ENCODE assay signal across 9 cellular contexts in the genomic region with DNA sequence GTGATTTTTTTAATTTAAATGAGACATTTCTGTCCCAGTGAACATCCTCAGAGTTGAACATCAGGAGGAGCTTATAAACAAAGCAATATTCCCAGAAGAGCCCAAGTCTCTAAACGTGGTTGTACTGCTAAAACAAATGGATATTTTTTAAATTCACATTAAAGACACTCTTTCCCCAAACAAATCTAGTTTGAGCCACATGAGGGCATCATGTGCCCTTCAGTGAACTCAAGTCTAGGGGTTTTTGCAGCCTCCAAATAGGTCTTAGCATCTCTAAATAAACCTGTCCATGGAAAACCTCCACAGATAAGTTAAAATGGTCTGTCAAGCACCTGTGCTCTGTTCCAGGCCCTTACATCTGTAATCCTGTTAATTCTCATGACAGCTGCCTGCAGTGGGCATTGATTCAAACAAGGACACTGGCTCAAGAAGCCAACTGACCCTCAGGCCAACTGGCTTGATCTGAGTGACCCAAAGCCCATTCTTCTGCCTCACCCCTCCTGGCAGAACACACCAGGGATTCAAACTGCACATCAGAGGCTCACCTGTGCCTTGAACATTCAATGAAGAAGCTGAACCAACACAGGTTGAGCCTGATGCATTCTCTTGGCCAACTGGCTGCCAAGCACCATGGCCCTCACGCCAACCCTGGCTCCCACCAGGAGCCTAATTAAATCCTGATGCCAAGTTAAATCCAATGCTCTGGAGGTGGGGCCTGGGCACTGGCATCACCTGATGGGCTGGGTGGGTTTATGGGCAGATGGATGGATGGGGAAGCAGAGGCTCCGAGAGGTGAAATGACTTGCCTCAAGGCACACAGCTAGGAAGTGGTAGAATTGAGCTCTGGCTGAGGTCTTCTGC. TPM values are rescaled to one million over a fixed set of nuclear protein-coding genes. Genes with fewer than 3 reads are reported as not detected.
A peak's percentile ranks its signal among the peaks of the same experiment; 100 is the strongest.
DNase-seq lines count a peak whose midpoint lies in the region; ATAC-seq and TF ChIP-seq lines count a peak whose summit lies in the region.
"Had no signal": no experiment of that assay in that cellular context is flagged by ENCODE, and none has a peak within 500 bp of the region (broad histone marks: within the 10 kb centered on the region; RNA-seq: fewer than 3 reads in every experiment).

No MANE protein-coding gene starts in this region.

- peaks cover 41% of the 10 kb centered on the region for H3K36me3 Mint-ChIP-seq in MCF 10A (ENCODE audit: insufficient read depth, unreplicated experiment)

- H3K36me3 ChIP-seq in breast epithelium, result no peaks in the 10 kb centered on the region
- H3K36me3 ChIP-seq in tibial nerve, result peaks cover 0 to 44% (median 13%) of the 10 kb centered on the region in 3 donors
- peaks cover 0 to 44% (median 21%) of the 10 kb centered on the region in 3 donors for H3K36me3 ChIP-seq in esophagus squamous epithelium

- CTCF ChIA-PET in MCF 10A (lab: Yijun Ruan, JAX), result interaction anchor here (0.6 to 14.4 kb wide), 7 partner anchors 9 to 1225 kb away, joined by 3 to 274 read pairs (median 3); no protein-coding TSS in a partner anchor

- H3K4me3 Mint-ChIP-seq in MCF 10A (ENCODE audit: unreplicated experiment), result no peak overlapping the region
- H3K4me3 Mint-ChIP-seq: dendritic cell treated with granulocyte-macrophage colony-stimulating factor and Interleukin-4, amounts not matched to agents 40 ng/mL and 50 ng/mL, for 4 days had no signal

- TF ChIP-seq EP300 in tibial nerve (IDR thresholded peaks at IDR 0.05), result peak in 1 of 2 donors; percentile 8

- WGBS in tibial nerve, 2 donors, result 50 to 62% methylated on average over 3 of the region's 3 CpGs
- 45 to 67% methylated on average over 1 to 3 of the region's 3 CpGs for WGBS in esophagus squamous epithelium, 2 donors

- peak; percentile 17 for TF ChIP-seq CTCF in MCF 10A (IDR thresholded peaks at IDR 0.05; ENCODE audit: unreplicated experiment)
- TF ChIP-seq CTCF in breast epithelium (IDR thresholded peaks at IDR 0.05), result peak in 1 of 3 donors; percentile 49
- TF ChIP-seq CTCF in fibroblast of mammary gland (conservative IDR thresholded peaks at IDR 0.05; ENCODE audit: control insufficient read depth, insufficient read depth, low read depth, low read length), result peak; percentile 60
- peak; percentile 9 to 59 (median 29) for TF ChIP-seq CTCF in tibial nerve (IDR thresholded peaks at IDR 0.05)
- TF ChIP-seq CTCF in esophagus squamous epithelium (IDR thresholded peaks at IDR 0.05), result no peak

- TF ChIP-seq POLR2A in breast epithelium (IDR thresholded peaks at IDR 0.05) (no peak), tibial nerve (IDR thresholded peaks at IDR 0.05) (no peak), esophagus squamous epithelium (IDR thresholded peaks at IDR 0.05) (no peak)

- DNase-seq in MCF 10A (ENCODE audit: unreplicated experiment), result peak; percentile 33
- no peak for DNase-seq in breast epithelium (ENCODE audit: low spot score in 2 of 2)
- DNase-seq in RPMI7951 (ENCODE audit: low read depth), result peak; percentile 66
- peak; percentile 79 for DNase-seq in fibroblast of mammary gland (ENCODE audit: low read depth)
- DNase-seq in tibial nerve (ENCODE audit: low spot score in 2 of 2), result no peak
- DNase-seq in esophagus squamous epithelium (lab: John Stamatoyannopoulos, UW), result no peak

- H3K4me3 ChIP-seq in breast epithelium (no peak overlapping the region), fibroblast of mammary gland (ENCODE audit: control insufficient read depth, low read depth, low read length) (no peak overlapping the region), tibial nerve (no peak overlapping the region), esophagus squamous epithelium (no peak overlapping the region)

- H3K4me1 ChIP-seq in breast epithelium (no peaks in the 10 kb centered on the region), tibial nerve (peaks cover 0 to 26% (median 4%) of the 10 kb centered on the region in 4 donors), esophagus squamous epithelium (peaks cover 1 to 21% (median 3%) of the 10 kb centered on the region in 3 donors)

- no peak overlapping the region for H3K27ac Mint-ChIP-seq in MCF 10A (ENCODE audit: low read depth, unreplicated experiment)
- H3K27ac Mint-ChIP-seq: dendritic cell treated with granulocyte-macrophage colony-stimulating factor and Interleukin-4, amounts not matched to agents 40 ng/mL and 50 ng/mL, for 4 days had no signal

- peaks cover 4% of the 10 kb centered on the region for H3K4me1 Mint-ChIP-seq in MCF 10A (ENCODE audit: insufficient read depth, unreplicated experiment)

- H3K27ac ChIP-seq in breast epithelium (no peak overlapping the region), tibial nerve (peak overlapping the region in 2 of 4 donors; percentile 19), esophagus squamous epithelium (no peak overlapping the region)

- ATAC-seq in HG03196 (IDR thresholded peaks at IDR 0.05; ENCODE audit: unreplicated experiment) (no peak), HG03280 (IDR thresholded peaks at IDR 0.05; ENCODE audit: unreplicated experiment) (no peak)

- POLR2A ChIA-PET in MCF 10A (lab: Yijun Ruan, JAX), result interaction anchor here (0.5 to 1.2 kb wide), 3 partner anchors 25 to 479 kb away, joined by 3 read pairs; no protein-coding TSS in a partner anchor

- intact Hi-C loops in MCF 10A (cut with micrococcal nuclease), result loop anchor here (1.0 kb wide), 1 partner anchor 47 kb away; no protein-coding TSS in a partner anchor
- intact Hi-C loops in breast epithelium (cut with DNase I; ENCODE audit: low total_unique reads), result no loop called here
- intact Hi-C loops in esophagus squamous epithelium (cut with DNase I), result loop anchor here (10.0 kb wide), 1 partner anchor 294 kb away; no protein-coding TSS in a partner anchor

- H3K9me3 ChIP-seq in breast epithelium (no peaks in the 10 kb centered on the region), tibial nerve (no peaks in the 10 kb centered on the region), esophagus squamous epithelium (no peaks in the 10 kb centered on the region)

- H3K9me3 Mint-ChIP-seq in MCF 10A (ENCODE audit: unreplicated experiment), result no peaks in the 10 kb centered on the region
- H3K9me3 Mint-ChIP-seq: dendritic cell treated with granulocyte-macrophage colony-stimulating factor and Interleukin-4, amounts not matched to agents 40 ng/mL and 50 ng/mL, for 4 days had no signal

- no TSS peak for BruUV-seq in MCF 10A (replicated peaks; lab: Mats Ljungman, UMichigan)

- peaks cover 14% of the 10 kb centered on the region for H3K27me3 Mint-ChIP-seq in MCF 10A (ENCODE audit: insufficient read depth, unreplicated experiment)
- H3K27me3 Mint-ChIP-seq: dendritic cell treated with granulocyte-macrophage colony-stimulating factor and Interleukin-4, amounts not matched to agents 40 ng/mL and 50 ng/mL, for 4 days had no signal

- H3K27me3 ChIP-seq in breast epithelium (no peaks in the 10 kb centered on the region), tibial nerve (no peaks in the 10 kb centered on the region), esophagus squamous epithelium (no peaks in the 10 kb centered on the region)

RNA-seq across cellular contexts. Expression of gene ISCU, which starts 8.6 kb away (rescaled TPM):
- total RNA-seq in MCF 10A (2022), result 115 and 125 TPM in 2 replicates
- 100 to 1,000 TPM; 220 to 328 (median 227) TPM for total RNA-seq in breast epithelium
- 120 and 127 TPM in 2 replicates for total RNA-seq in RPMI7951 (2014; rRNA removed; shearing (Covaris generic))
- 100 to 1,000 TPM; 172 to 269 (median 185) TPM for total RNA-seq in tibial nerve
- total RNA-seq in esophagus squamous epithelium, result 100 to 1,000 TPM in 1 of 4 donors, 10 to 100 TPM in 3; 50.7 to 132 (median 85.3) TPM

RNA-seq across cellular contexts. Expression of gene SART3, which starts 10.0 kb away (rescaled TPM):
- total RNA-seq in MCF 10A (2022) (73.4 and 85.4 TPM in 2 replicates), breast epithelium (10 to 100 TPM; 49.8 to 62.9 (median 60.2) TPM), tibial nerve (10 to 100 TPM; 51.3 to 70.1 (median 63.4) TPM), esophagus squamous epithelium (10 to 100 TPM; 37.0 to 68.7 (median 48.2) TPM)
- 32.5 and 37.6 TPM in 2 replicates for total RNA-seq in RPMI7951 (2014; rRNA removed; shearing (Covaris generic))

RNA-seq across cellular contexts. Expression of gene TMEM119, which starts 26.9 kb away (rescaled TPM):
- total RNA-seq in MCF 10A (2022), result not detected in 2 replicates
- total RNA-seq in breast epithelium, result 10 to 100 TPM; 12.1 to 21.0 (median 12.5) TPM
- total RNA-seq in RPMI7951 (2014; rRNA removed; shearing (Covaris generic)), result 173 and 232 TPM in 2 replicates
- total RNA-seq in tibial nerve, result 10 to 100 TPM in 3 of 4 donors, 1 to 10 TPM in 1; 9.0 to 48.8 (median 42.3) TPM
- 1 to 10 TPM in 3 of 4 donors, under 1 TPM in 1; 0.08 to 4.8 (median 2.0) TPM for total RNA-seq in esophagus squamous epithelium

RNA-seq across cellular contexts. Expression of gene FICD, which starts 55.9 kb away (rescaled TPM):
- total RNA-seq in MCF 10A (2022), result 14.3 and 15.2 TPM in 2 replicates
- 1 to 10 TPM; 7.0 to 8.5 (median 8.0) TPM for total RNA-seq in breast epithelium
- 3.5 and 3.6 TPM in 2 replicates for total RNA-seq in RPMI7951 (2014; rRNA removed; shearing (Covaris generic))
- total RNA-seq in tibial nerve, result 10 to 100 TPM in 1 of 4 donors, 1 to 10 TPM in 3; 4.8 to 13.2 (median 8.3) TPM
- 1 to 10 TPM; 1.6 to 4.0 (median 2.1) TPM for total RNA-seq in esophagus squamous epithelium

Comparison
In these comparisons a context has a peak if more than half of its experiments do, and no peak if none do; other contexts are left out.
1. DNase-seq: peak in MCF 10A (single experiment), RPMI7951 (single experiment) and fibroblast of mammary gland (single experiment); none in breast epithelium (0 of 2), tibial nerve (0 of 2) and esophagus squamous epithelium (single experiment).
2. CTCF ChIP-seq: peak in MCF 10A (single experiment), fibroblast of mammary gland (single experiment) and tibial nerve (5 of 5); none in esophagus squamous epithelium (0 of 6).